ENCODE assay signal across 14 cellular contexts in the genomic region with DNA sequence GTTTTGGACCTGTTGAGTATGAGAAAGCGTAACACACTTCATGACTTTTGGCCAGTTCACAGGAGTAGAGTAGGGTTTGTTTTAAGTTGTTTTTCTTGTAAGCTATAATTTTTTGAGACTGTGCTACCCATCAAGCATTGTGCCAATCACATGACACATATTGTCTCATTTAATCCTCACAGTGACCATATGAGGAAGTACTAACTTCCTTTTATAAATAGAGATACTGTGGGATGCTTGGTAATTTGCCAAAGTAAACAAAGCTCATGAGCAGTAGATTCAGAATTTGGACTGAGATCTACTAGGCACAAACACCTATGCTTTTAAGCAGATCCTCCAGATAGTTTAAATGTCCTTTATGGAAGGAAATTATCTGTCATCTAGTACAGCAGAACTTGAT.
"Had no signal": no experiment of that assay in that cellular context is flagged by ENCODE, and none has a peak within 500 bp of the region (broad histone marks: within the 10 kb centered on the region; RNA-seq: fewer than 3 reads in every experiment).

No MANE protein-coding gene starts in this region.

- H3K36me3 ChIP-seq: right atrium auricular region, thyroid gland had no signal

- H3K27me3 ChIP-seq: right atrium auricular region, thyroid gland had no signal

- H3K4me3 ChIP-seq: right atrium auricular region, skin epidermis, thyroid gland had no signal

- FAIRE-seq: urothelium cell line had no signal

- DNase-seq: activated CD4-positive, CD25-positive, alpha-beta regulatory T cell treated with anti-CD3 and anti-CD28 coated beads, Interleukin-2, amount 50 U/mL, for 72 hours; activated naive CD4-positive, alpha-beta T cell treated with Interleukin-2 at 50 U/mL for 16 hours; aorta; cerebellar nuclear complex; effector memory CD8-positive, alpha-beta T cell; foreskin keratinocyte; glutamatergic neuron; stimulated activated CD4-positive, alpha-beta T cell treated with anti-CD3 and anti-CD28 coated beads, Interleukin-15, amount 100 ng/mL, for 24 hours; stimulated activated CD4-positive, alpha-beta T cell treated with anti-CD3 and anti-CD28 coated beads, Interleukin-4, amount 100 ng/mL, for 1 hour; stimulated activated naive B cell treated with anti-CD40 and anti-IgM and Interleukin-4, amounts not matched to agents 10 μg/mL and 1 μg/mL and 100 μg/mL, for 72 hours; thyroid gland had no signal
